ENCODE assay signal across 11 cellular contexts in the genomic region with DNA sequence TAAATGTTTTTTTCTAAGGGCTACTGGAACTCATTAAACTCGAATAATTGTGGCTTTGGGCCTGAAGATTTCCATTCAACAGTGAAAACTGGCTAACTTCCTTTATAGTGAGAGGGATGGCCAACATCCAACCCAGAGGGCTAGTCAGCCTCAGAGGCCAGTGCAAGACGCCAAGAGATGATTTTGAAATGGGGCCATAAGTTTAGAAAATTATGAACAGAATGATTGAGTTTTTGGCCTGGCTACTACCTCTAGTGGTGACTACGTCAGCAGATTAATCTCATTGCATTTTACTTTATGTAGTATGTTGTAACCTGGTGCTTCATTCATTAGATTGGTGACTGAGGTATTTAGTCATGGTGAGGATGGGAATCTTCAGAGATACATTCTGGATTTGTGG.
DNase-seq lines count a peak whose midpoint lies in the region; ATAC-seq and TF ChIP-seq lines count a peak whose summit lies in the region.
"Had no signal": no experiment of that assay in that cellular context is flagged by ENCODE, and none has a peak within 500 bp of the region (broad histone marks: within the 10 kb centered on the region; RNA-seq: fewer than 3 reads in every experiment).

No MANE protein-coding gene starts in this region.

- no peak for TF ChIP-seq POLR2A in GM18505 (IDR thresholded peaks at IDR 0.05; ENCODE audit: borderline replicate concordance, extremely low read depth, insufficient read depth, insufficient read length)

- TF ChIP-seq CTCF in fibroblast of mammary gland (conservative IDR thresholded peaks at IDR 0.05; ENCODE audit: control insufficient read depth, insufficient read depth, low read depth, low read length) (no peak), retinal pigment epithelial cell (conservative IDR thresholded peaks at IDR 0.05; ENCODE audit: low read depth, low read length) (peak; percentile 10)

- no peak overlapping the region for H3K4me3 ChIP-seq in fibroblast of mammary gland (ENCODE audit: control insufficient read depth, low read depth, low read length)
- H3K4me3 ChIP-seq in retinal pigment epithelial cell (ENCODE audit: low read length) = no peak overlapping the region
- H3K4me3 ChIP-seq: Peyer's patch had no signal

- ATAC-seq in SK-N-SH treated with all-trans-retinoic acid at 6 μM for 48 hours = peak; percentile 67
- ATAC-seq in activated CD4-positive, CD25-positive, alpha-beta regulatory T cell treated with anti-CD3 and anti-CD28 coated beads, Interleukin-2, amount 50 U/mL, for 24 hours = no peak
- ATAC-seq in GM18505 (IDR thresholded peaks at IDR 0.05; ENCODE audit: unreplicated experiment) = no peak
- ATAC-seq in HG03432 (IDR thresholded peaks at IDR 0.05; ENCODE audit: unreplicated experiment) = no peak

- peak; percentile 93 for DNase-seq in GM04504 (ENCODE audit: low read depth)
- peak; percentile 97 for DNase-seq in fibroblast of mammary gland (ENCODE audit: low read depth)
- no peak for DNase-seq in retinal pigment epithelial cell (ENCODE audit: low read depth)
- DNase-seq: activated naive CD8-positive, alpha-beta T cell treated with anti-CD3 and anti-CD28 coated beads, Interleukin-2, amount 10 ng/mL, durations not matched to agents 7 days and 5 days; kidney; NCI-H2029; Peyer's patch had no signal

TF ChIP-seq in SK-N-SH treated with all-trans-retinoic acid at 6 μM for 48 hours, 23 proteins besides CTCF, POLR2A, EP300 and RAD21:
- no peak for TF ChIP-seq RARB (CRISPR knock-in tag; IDR thresholded peaks at IDR 0.05)
- TF ChIP-seq, protein P1, sequence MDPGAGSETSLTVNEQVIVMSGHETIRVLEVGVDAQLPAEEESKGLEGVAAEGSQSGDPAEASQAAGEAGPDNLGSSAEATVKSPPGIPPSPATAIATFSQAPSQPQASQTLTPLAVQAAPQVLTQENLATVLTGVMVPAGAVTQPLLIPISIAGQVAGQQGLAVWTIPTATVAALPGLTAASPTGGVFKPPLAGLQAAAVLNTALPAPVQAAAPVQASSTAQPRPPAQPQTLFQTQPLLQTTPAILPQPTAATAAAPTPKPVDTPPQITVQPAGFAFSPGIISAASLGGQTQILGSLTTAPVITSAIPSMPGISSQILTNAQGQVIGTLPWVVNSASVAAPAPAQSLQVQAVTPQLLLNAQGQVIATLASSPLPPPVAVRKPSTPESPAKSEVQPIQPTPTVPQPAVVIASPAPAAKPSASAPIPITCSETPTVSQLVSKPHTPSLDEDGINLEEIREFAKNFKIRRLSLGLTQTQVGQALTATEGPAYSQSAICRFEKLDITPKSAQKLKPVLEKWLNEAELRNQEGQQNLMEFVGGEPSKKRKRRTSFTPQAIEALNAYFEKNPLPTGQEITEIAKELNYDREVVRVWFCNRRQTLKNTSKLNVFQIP (CRISPR knock-in tag; IDR thresholded peaks at IDR 0.05; ENCODE audit: borderline replicate concordance, low read depth) = no peak
- TF ChIP-seq BACH2 (CRISPR knock-in tag; IDR thresholded peaks at IDR 0.05; ENCODE audit: borderline replicate concordance) = no peak
- TF ChIP-seq ESRRG (CRISPR knock-in tag; IDR thresholded peaks at IDR 0.05) = no peak
- TF ChIP-seq, protein P2, sequence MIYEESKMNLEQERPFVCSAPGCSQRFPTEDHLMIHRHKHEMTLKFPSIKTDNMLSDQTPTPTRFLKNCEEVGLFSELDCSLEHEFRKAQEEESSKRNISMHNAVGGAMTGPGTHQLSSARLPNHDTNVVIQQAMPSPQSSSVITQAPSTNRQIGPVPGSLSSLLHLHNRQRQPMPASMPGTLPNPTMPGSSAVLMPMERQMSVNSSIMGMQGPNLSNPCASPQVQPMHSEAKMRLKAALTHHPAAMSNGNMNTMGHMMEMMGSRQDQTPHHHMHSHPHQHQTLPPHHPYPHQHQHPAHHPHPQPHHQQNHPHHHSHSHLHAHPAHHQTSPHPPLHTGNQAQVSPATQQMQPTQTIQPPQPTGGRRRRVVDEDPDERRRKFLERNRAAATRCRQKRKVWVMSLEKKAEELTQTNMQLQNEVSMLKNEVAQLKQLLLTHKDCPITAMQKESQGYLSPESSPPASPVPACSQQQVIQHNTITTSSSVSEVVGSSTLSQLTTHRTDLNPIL (CRISPR knock-in tag; IDR thresholded peaks at IDR 0.05; ENCODE audit: low read depth) = no peak
- peak; percentile 64 for TF ChIP-seq ISL1 (CRISPR knock-in tag; IDR thresholded peaks at IDR 0.05)
- TF ChIP-seq CSDC2 (CRISPR knock-in tag; IDR thresholded peaks at IDR 0.05) = no peak
